In the genomic region with DNA sequence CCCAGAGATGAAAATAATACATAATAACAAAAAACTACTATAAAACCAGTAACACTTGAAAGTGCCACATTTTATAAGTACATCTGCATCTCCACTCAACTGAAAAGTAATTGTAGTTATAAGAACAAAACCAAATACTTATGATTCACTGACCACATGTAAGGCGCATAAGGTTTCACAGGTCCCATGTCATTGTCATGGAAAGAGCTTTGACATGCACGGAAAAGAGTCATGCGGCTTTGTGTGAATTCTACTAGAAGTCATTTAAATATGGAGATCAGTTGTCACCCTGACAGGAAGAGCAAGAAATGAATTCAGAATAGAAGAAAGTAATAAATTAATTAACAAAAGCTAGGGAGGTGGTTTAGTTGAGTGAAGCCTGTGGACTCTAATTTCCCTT, we compare ENCODE assay signal across 16 cellular contexts.
"Had no signal": no experiment of that assay in that cellular context is flagged by ENCODE, and none has a peak within 500 bp of the region (broad histone marks: within the 10 kb centered on the region; RNA-seq: fewer than 3 reads in every experiment).

No MANE protein-coding gene starts in this region.

- DNase-seq: activated CD4-positive, alpha-beta memory T cell treated with anti-CD3 and anti-CD28 coated beads, Interleukin-2, amount 10 ng/mL, durations not matched to agents 7 days and 5 days; activated naive CD4-positive, alpha-beta T cell treated with anti-CD3 and anti-CD28 coated beads, Interleukin-2, amount 10 ng/mL, durations not matched to agents 7 days and 5 days; activated T-cell treated with anti-CD3 and anti-CD28 coated beads, Interleukin-2, amount 50 U/mL, for 24 hours; foreskin melanocyte; head of caudate nucleus; kidney; left ventricle myocardium inferior; mucosa of descending colon; naive thymus-derived CD4-positive, alpha-beta T cell; pancreas; sigmoid colon; spleen; stimulated activated naive CD8-positive, alpha-beta T cell treated with anti-CD3 and anti-CD28 coated beads, Interleukin-15, amount 100 ng/mL, for 72 hours; T-helper 9 cell; testis; upper lobe of right lung had no signal

- ATAC-seq: mucosa of descending colon; naive thymus-derived CD4-positive, alpha-beta T cell; pancreas; stimulated activated naive CD8-positive, alpha-beta T cell treated with anti-CD3 and anti-CD28 coated beads, Interleukin-15, amount 100 ng/mL, for 72 hours; upper lobe of right lung had no signal
